In the genomic region with DNA sequence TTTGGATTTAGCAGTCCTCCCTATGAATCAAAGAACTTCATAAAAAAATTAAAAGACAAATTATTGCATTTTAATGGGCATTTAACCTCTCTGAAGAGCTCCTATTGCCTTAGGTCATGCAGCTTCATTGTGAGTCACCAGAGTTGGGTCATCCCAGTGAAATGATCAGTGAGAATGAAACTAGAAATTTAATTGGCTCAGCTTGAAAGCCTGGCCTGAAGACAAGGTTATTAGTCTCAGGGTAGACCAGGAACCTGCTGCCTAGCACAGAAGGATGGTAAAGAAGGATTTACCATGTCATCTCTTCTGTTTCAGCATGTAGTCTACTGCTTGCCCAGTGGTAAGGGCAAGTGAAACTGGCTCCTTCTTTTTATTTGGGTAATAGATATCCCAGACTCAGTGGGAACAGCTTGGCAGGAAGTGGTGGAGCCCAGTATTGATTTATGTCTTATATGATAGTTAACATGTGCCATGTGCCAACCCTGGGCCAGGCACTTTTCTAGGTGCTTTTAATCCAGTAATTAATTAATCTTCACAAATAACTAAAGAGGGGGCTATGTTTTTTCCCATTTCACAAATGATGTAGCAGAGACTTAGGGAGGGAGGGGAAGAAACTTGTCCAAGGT, we compare ENCODE assay signal across 1 cellular context.
TF ChIP-seq lines count a peak whose summit lies in the region.

No MANE protein-coding gene starts in this region.

TF ChIP-seq in HEK293, 187 proteins besides CTCF, POLR2A, EP300 and RAD21 (continued from another document and continues in another):
- TF ChIP-seq, protein P1, sequence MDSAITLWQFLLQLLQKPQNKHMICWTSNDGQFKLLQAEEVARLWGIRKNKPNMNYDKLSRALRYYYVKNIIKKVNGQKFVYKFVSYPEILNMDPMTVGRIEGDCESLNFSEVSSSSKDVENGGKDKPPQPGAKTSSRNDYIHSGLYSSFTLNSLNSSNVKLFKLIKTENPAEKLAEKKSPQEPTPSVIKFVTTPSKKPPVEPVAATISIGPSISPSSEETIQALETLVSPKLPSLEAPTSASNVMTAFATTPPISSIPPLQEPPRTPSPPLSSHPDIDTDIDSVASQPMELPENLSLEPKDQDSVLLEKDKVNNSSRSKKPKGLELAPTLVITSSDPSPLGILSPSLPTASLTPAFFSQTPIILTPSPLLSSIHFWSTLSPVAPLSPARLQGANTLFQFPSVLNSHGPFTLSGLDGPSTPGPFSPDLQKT (IDR thresholded peaks at IDR 0.05; ENCODE audit: borderline replicate concordance, low read depth, low read length): no peak
- TF ChIP-seq ZNF558 (tag by site-specific recombination; IDR thresholded peaks at IDR 0.05) (no peak), KLF1 (tag by site-specific recombination; IDR thresholded peaks at IDR 0.05) (no peak), ZNF707 (tag by site-specific recombination; IDR thresholded peaks at IDR 0.05) (no peak), MEIS1 (CRISPR knock-in tag; IDR thresholded peaks at IDR 0.05; ENCODE audit: borderline replicate concordance) (no peak), ZNF140 (tag by site-specific recombination; IDR thresholded peaks at IDR 0.05) (no peak), ZNF510 (tag by site-specific recombination; IDR thresholded peaks at IDR 0.05; ENCODE audit: insufficient replicate concordance) (no peak), ZNF660 (tag by site-specific recombination; IDR thresholded peaks at IDR 0.05) (peak; percentile 82; the same call in 1 of the 2 replicates), ZNF391 (tag by site-specific recombination; IDR thresholded peaks at IDR 0.05; ENCODE audit: borderline replicate concordance, low read depth) (no peak), ZNF366 (tag by site-specific recombination; conservative IDR thresholded peaks at IDR 0.05) (peak; percentile 82), PRDM1 (tag by site-specific recombination; IDR thresholded peaks at IDR 0.05) (peak; percentile 77), ZNF624 (tag by site-specific recombination; IDR thresholded peaks at IDR 0.05) (no peak), ZBTB7A (tag by site-specific recombination; IDR thresholded peaks at IDR 0.05; ENCODE audit: low read depth) (no peak), ZNF555 (tag by site-specific recombination; conservative IDR thresholded peaks at IDR 0.05) (no peak), ZNF175 (tag by site-specific recombination; IDR thresholded peaks at IDR 0.05) (no peak), FEZF1 (tag by site-specific recombination; IDR thresholded peaks at IDR 0.05) (peak; percentile 36), HOXA7 (CRISPR knock-in tag; IDR thresholded peaks at IDR 0.05; ENCODE audit: borderline replicate concordance) (no peak), ZNF169 (tag by site-specific recombination; IDR thresholded peaks at IDR 0.05) (no peak), ZNF621 (tag by site-specific recombination; IDR thresholded peaks at IDR 0.05) (no peak), ZNF701 (tag by site-specific recombination; IDR thresholded peaks at IDR 0.05) (no peak), ZNF324 (tag by site-specific recombination; IDR thresholded peaks at IDR 0.05) (no peak), MZF1 (tag by site-specific recombination; IDR thresholded peaks at IDR 0.05; ENCODE audit: borderline replicate concordance) (no peak), ZSCAN23 (tag by site-specific recombination; IDR thresholded peaks at IDR 0.05) (no peak), YY1 (tag by site-specific recombination; IDR thresholded peaks at IDR 0.05) (no peak), KLF10 (tag by site-specific recombination; IDR thresholded peaks at IDR 0.05) (no peak), ZNF112 (tag by site-specific recombination; IDR thresholded peaks at IDR 0.05) (no peak), ZNF76 (tag by site-specific recombination; IDR thresholded peaks at IDR 0.05; ENCODE audit: borderline replicate concordance, low read depth) (no peak), ZNF843 (tag by site-specific recombination; IDR thresholded peaks at IDR 0.05) (peak; percentile 21; the same call in 1 of the 2 replicates), ZNF544 (tag by site-specific recombination; IDR thresholded peaks at IDR 0.05) (no peak), ZFP41 (tag by site-specific recombination; IDR thresholded peaks at IDR 0.05; ENCODE audit: borderline replicate concordance) (no peak), SCRT2 (tag by site-specific recombination; IDR thresholded peaks at IDR 0.05) (no peak), ZNF473 (tag by site-specific recombination; IDR thresholded peaks at IDR 0.05) (no peak), BCL11B (tag by site-specific recombination; IDR thresholded peaks at IDR 0.05; ENCODE audit: low read depth) (no peak), OSR2 (tag by site-specific recombination; IDR thresholded peaks at IDR 0.05) (no peak), SALL2 (tag by site-specific recombination; IDR thresholded peaks at IDR 0.05; ENCODE audit: borderline replicate concordance) (no peak), ZBTB20 (tag by site-specific recombination; IDR thresholded peaks at IDR 0.05) (no peak), ZBTB1 (tag by site-specific recombination; IDR thresholded peaks at IDR 0.05) (no peak), ZNF561 (tag by site-specific recombination; IDR thresholded peaks at IDR 0.05; ENCODE audit: borderline replicate concordance) (no peak), ZNF571 (tag by site-specific recombination; IDR thresholded peaks at IDR 0.05) (no peak)
- TF ChIP-seq, protein P2, sequence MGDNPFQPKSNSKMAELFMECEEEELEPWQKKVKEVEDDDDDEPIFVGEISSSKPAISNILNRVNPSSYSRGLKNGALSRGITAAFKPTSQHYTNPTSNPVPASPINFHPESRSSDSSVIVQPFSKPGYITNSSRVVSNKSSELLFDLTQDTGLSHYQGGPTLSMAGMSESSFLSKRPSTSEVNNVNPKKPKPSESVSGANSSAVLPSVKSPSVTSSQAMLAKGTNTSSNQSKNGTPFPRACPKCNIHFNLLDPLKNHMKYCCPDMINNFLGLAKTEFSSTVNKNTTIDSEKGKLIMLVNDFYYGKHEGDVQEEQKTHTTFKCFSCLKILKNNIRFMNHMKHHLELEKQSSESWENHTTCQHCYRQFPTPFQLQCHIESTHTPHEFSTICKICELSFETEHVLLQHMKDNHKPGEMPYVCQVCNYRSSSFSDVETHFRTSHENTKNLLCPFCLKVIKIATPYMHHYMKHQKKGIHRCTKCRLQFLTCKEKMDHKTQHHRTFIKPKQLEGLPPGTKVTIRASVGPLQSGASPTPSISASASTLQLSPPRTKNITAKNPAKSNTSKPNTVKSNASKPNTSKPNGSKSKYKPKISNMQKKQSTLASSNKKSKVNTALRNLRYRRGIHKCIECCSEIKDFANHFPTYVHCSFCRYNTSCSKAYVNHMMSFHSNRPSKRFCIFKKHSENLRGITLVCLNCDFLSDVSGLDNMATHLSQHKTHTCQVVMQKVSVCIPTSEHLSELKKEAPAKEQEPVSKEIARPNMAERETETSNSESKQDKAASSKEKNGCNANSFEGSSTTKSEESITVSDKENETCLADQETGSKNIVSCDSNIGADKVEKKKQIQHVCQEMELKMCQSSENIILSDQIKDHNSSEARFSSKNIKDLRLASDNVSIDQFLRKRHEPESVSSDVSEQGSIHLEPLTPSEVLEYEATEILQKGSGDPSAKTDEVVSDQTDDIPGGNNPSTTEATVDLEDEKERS (tag by site-specific recombination; IDR thresholded peaks at IDR 0.05): no peak
- TF ChIP-seq, protein P3, sequence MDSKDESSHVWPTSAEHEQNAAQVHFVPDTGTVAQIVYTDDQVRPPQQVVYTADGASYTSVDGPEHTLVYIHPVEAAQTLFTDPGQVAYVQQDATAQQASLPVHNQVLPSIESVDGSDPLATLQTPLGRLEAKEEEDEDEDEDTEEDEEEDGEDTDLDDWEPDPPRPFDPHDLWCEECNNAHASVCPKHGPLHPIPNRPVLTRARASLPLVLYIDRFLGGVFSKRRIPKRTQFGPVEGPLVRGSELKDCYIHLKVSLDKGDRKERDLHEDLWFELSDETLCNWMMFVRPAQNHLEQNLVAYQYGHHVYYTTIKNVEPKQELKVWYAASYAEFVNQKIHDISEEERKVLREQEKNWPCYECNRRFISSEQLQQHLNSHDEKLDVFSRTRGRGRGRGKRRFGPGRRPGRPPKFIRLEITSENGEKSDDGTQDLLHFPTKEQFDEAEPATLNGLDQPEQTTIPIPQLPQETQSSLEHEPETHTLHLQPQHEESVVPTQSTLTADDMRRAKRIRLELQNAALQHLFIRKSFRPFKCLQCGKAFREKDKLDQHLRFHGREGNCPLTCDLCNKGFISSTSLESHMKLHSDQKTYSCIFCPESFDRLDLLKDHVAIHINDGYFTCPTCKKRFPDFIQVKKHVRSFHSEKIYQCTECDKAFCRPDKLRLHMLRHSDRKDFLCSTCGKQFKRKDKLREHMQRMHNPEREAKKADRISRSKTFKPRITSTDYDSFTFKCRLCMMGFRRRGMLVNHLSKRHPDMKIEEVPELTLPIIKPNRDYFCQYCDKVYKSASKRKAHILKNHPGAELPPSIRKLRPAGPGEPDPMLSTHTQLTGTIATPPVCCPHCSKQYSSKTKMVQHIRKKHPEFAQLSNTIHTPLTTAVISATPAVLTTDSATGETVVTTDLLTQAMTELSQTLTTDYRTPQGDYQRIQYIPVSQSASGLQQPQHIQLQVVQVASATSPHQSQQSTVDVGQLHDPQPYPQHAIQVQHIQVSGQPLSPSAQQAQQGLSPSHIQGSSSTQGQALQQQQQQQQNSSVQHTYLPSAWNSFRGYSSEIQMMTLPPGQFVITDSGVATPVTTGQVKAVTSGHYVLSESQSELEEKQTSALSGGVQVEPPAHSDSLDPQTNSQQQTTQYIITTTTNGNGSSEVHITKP (tag by site-specific recombination; IDR thresholded peaks at IDR 0.05): peak; percentile 87
- TF ChIP-seq, protein P4, sequence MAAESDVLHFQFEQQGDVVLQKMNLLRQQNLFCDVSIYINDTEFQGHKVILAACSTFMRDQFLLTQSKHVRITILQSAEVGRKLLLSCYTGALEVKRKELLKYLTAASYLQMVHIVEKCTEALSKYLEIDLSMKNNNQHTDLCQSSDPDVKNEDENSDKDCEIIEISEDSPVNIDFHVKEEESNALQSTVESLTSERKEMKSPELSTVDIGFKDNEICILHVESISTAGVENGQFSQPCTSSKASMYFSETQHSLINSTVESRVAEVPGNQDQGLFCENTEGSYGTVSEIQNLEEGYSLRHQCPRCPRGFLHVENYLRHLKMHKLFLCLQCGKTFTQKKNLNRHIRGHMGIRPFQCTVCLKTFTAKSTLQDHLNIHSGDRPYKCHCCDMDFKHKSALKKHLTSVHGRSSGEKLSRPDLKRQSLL (tag by site-specific recombination; IDR thresholded peaks at IDR 0.05): no peak
- TF ChIP-seq, protein P5, sequence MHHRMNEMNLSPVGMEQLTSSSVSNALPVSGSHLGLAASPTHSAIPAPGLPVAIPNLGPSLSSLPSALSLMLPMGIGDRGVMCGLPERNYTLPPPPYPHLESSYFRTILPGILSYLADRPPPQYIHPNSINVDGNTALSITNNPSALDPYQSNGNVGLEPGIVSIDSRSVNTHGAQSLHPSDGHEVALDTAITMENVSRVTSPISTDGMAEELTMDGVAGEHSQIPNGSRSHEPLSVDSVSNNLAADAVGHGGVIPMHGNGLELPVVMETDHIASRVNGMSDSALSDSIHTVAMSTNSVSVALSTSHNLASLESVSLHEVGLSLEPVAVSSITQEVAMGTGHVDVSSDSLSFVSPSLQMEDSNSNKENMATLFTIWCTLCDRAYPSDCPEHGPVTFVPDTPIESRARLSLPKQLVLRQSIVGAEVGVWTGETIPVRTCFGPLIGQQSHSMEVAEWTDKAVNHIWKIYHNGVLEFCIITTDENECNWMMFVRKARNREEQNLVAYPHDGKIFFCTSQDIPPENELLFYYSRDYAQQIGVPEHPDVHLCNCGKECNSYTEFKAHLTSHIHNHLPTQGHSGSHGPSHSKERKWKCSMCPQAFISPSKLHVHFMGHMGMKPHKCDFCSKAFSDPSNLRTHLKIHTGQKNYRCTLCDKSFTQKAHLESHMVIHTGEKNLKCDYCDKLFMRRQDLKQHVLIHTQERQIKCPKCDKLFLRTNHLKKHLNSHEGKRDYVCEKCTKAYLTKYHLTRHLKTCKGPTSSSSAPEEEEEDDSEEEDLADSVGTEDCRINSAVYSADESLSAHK (tag by site-specific recombination; IDR thresholded peaks at IDR 0.05): no peak
- TF ChIP-seq, protein P6, sequence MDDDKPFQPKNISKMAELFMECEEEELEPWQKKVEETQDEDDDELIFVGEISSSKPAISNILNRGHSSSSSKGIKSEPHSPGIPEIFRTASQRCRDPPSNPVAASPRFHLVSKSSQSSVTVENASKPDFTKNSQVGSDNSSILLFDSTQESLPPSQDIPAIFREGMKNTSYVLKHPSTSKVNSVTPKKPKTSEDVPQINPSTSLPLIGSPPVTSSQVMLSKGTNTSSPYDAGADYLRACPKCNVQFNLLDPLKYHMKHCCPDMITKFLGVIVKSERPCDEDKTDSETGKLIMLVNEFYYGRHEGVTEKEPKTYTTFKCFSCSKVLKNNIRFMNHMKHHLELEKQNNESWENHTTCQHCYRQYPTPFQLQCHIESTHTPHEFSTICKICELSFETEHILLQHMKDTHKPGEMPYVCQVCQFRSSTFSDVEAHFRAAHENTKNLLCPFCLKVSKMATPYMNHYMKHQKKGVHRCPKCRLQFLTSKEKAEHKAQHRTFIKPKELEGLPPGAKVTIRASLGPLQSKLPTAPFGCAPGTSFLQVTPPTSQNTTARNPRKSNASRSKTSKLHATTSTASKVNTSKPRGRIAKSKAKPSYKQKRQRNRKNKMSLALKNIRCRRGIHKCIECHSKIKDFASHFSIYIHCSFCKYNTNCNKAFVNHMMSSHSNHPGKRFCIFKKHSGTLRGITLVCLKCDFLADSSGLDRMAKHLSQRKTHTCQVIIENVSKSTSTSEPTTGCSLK (tag by site-specific recombination; IDR thresholded peaks at IDR 0.05): no peak
- TF ChIP-seq, protein P7, sequence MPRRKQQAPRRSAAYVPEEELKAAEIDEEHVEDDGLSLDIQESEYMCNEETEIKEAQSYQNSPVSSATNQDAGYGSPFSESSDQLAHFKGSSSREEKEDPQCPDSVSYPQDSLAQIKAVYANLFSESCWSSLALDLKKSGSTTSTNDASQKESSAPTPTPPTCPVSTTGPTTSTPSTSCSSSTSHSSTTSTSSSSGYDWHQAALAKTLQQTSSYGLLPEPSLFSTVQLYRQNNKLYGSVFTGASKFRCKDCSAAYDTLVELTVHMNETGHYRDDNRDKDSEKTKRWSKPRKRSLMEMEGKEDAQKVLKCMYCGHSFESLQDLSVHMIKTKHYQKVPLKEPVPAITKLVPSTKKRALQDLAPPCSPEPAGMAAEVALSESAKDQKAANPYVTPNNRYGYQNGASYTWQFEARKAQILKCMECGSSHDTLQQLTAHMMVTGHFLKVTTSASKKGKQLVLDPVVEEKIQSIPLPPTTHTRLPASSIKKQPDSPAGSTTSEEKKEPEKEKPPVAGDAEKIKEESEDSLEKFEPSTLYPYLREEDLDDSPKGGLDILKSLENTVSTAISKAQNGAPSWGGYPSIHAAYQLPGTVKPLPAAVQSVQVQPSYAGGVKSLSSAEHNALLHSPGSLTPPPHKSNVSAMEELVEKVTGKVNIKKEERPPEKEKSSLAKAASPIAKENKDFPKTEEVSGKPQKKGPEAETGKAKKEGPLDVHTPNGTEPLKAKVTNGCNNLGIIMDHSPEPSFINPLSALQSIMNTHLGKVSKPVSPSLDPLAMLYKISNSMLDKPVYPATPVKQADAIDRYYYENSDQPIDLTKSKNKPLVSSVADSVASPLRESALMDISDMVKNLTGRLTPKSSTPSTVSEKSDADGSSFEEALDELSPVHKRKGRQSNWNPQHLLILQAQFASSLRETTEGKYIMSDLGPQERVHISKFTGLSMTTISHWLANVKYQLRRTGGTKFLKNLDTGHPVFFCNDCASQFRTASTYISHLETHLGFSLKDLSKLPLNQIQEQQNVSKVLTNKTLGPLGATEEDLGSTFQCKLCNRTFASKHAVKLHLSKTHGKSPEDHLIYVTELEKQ (tag by site-specific recombination; IDR thresholded peaks at IDR 0.05; ENCODE audit: borderline replicate concordance): 0 out of 2 replicates have a peak, but pooled peaks have one; percentile 63
